20 cellular contexts compared by ENCODE assay signal in genomic region chr3:106049876-106050275, GRCh38.
"Had no signal": no experiment of that assay in that cellular context is flagged by ENCODE, and none has a peak within 500 bp of the region (broad histone marks: within the 10 kb centered on the region; RNA-seq: fewer than 3 reads in every experiment).

No MANE protein-coding gene starts in this region.

- H3K4me1 ChIP-seq: ascending aorta, foreskin keratinocyte, left lung, pancreas, psoas muscle, right atrium auricular region, vagina had no signal

- H3K36me3 ChIP-seq: ascending aorta, left lung, pancreas, right atrium auricular region, thoracic aorta, vagina had no signal

- H3K27me3 ChIP-seq: ascending aorta, foreskin keratinocyte, left lung, pancreas, right atrium auricular region, vagina had no signal

- DNase-seq: activated CD4-positive, alpha-beta T cell treated with anti-CD3 and anti-CD28 coated beads for 1 hour; activated CD4-positive, alpha-beta T cell treated with anti-CD3 and anti-CD28 coated beads, Interleukin-2, amount 50 U/mL, for 4 hours; activated gamma-delta T cell; central memory CD4-positive, alpha-beta T cell; dermis blood vessel endothelial cell; effector memory CD4-positive, alpha-beta T cell; foreskin keratinocyte; left lung; midbrain; pancreas; psoas muscle; stimulated activated CD4-positive, alpha-beta T cell treated with anti-CD3 and anti-CD28 coated beads, Interleukin-4, amount 100 ng/mL, for 24 hours; stimulated activated naive CD4-positive, alpha-beta T cell treated with Interleukin-2 at 50 U/mL for 16 hours; T-helper 1 cell; T-helper 9 cell had no signal

- H3K4me3 ChIP-seq: ascending aorta, left lung, pancreas, psoas muscle, right atrium auricular region, thoracic aorta, vagina had no signal

- H3K9me3 ChIP-seq: ascending aorta, pancreas, psoas muscle, right atrium auricular region, thoracic aorta, vagina had no signal

- ATAC-seq: foreskin keratinocyte; left lung; natural killer cell treated with Interleukin-12 subunit alpha and Interleukin-12 subunit beta and Interleukin-15 and Interleukin-18, amount 100 ng/mL, for 72 hours; pancreas; psoas muscle had no signal

- H3K27ac ChIP-seq: ascending aorta, foreskin keratinocyte, left lung, pancreas, psoas muscle, right atrium auricular region, thoracic aorta, vagina had no signal
